In the genomic region with DNA sequence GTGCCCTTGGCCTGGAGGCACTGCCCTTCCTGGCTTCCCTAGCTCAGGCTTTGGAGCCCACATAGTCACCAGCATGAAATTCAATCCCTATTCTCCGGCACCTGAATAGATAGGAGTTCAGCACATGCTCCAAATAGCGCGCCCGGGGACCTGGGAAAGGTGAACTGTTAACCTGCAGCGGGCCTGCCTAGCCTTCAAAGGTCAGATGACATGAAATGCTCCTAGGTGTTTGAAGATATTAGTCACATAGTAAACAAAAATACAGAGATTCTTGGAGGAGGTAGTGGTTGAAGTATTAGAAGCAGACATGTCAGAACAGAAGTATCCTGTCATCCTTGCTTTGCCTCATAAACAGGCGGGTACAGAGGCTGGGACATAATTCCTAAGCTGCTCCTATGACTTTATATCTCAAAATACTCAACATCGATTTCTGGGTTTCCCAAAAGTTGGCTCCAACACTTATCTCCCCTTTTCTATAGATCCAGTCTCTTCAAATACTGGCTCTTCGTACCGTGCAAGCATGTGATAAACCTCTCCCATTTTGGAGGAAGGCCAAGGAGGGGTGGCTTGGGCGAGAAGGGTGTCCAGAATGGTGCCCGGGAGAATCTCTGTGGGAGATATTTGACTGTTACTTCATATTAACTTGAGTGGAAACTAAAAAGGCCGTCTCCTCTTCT, we compare ENCODE assay signal across 23 cellular contexts.
DNase-seq lines count a peak whose midpoint lies in the region; ATAC-seq, FAIRE-seq and TF ChIP-seq lines count a peak whose summit lies in the region.
"Had no signal": no experiment of that assay in that cellular context is flagged by ENCODE, and none has a peak within 500 bp of the region (broad histone marks: within the 10 kb centered on the region; RNA-seq: fewer than 3 reads in every experiment).

No MANE protein-coding gene starts in this region.

- no TSS peak for BruUV-seq in MCF 10A (replicated peaks; lab: Mats Ljungman, UMichigan)

- peak; percentile 88 for ATAC-seq in A549
- ATAC-seq in GM21529 (IDR thresholded peaks at IDR 0.05; ENCODE audit: unreplicated experiment): no peak
- ATAC-seq in HG02763 (IDR thresholded peaks at IDR 0.05; ENCODE audit: unreplicated experiment): no peak
- ATAC-seq: activated naive CD4-positive, alpha-beta T cell treated with anti-CD3 and anti-CD28 coated beads, Interleukin-2, amount 50 U/mL, for 72 hours; left colon; naive thymus-derived CD8-positive, alpha-beta T cell; sciatic nerve; T-helper 17 cell had no signal

- no peak for TF ChIP-seq RAD21 in A549 (conservative IDR thresholded peaks at IDR 0.05 in 1 of 2, IDR thresholded peaks at IDR 0.05 in 1 of 2)

- FAIRE-seq in A549 (lab: Jason Lieb, UNC): no peak
- FAIRE-seq: astrocyte, G401.6 had no signal

- no peaks in the 10 kb centered on the region for H3K36me3 ChIP-seq in left ventricle myocardium inferior
- H3K36me3 ChIP-seq: BLaER1, ovary had no signal

- H3K4me1 ChIP-seq in A549 (peaks cover 29% of the 10 kb centered on the region), left ventricle myocardium inferior (no peaks in the 10 kb centered on the region)

- DNase-seq in A549 (ENCODE audit: low read depth in 1 of 2, low spot score in 1 of 2) (peak; percentile 41 to 61), HT-29 (ENCODE audit: low spot score) (peak; percentile 66), MCF 10A (ENCODE audit: unreplicated experiment) (peak; percentile 70), kidney glomerular epithelial cell (lab: John Stamatoyannopoulos, UW) (peak; percentile 2), cerebellar nuclear complex (lab: John Stamatoyannopoulos, UW) (no peak), left ventricle myocardium inferior (no peak)
- DNase-seq: activated CD4-positive, alpha-beta T cell treated with anti-CD3 and anti-CD28 coated beads, Interleukin-2, amount 10 ng/mL, durations not matched to agents 7 days and 5 days; effector CD8-positive, alpha-beta T cell; H7; left colon; naive thymus-derived CD8-positive, alpha-beta T cell; NCI-H1694; NCI-H446; ovary; stimulated activated CD8-positive, alpha-beta memory T cell treated with anti-CD3 and anti-CD28 coated beads, Interleukin-4, amount 100 ng/mL, for 48 hours; T-helper 17 cell had no signal

- peak overlapping the region; percentile 43 for H3K4me3 Mint-ChIP-seq in MCF 10A (ENCODE audit: unreplicated experiment)
- H3K4me3 Mint-ChIP-seq: activated CD4-positive, alpha-beta T cell treated with anti-CD3 and anti-CD28 coated beads, Interleukin-2, amount 10 ng/mL, durations not matched to agents 7 days and 5 days; naive thymus-derived CD8-positive, alpha-beta T cell; T-helper 17 cell had no signal

- no peak for TF ChIP-seq EP300 in A549 (IDR thresholded peaks at IDR 0.05)

- no peaks in the 10 kb centered on the region for H3K27me3 Mint-ChIP-seq in MCF 10A (ENCODE audit: insufficient read depth, unreplicated experiment)
- H3K27me3 Mint-ChIP-seq: activated CD4-positive, alpha-beta T cell treated with anti-CD3 and anti-CD28 coated beads, Interleukin-2, amount 10 ng/mL, durations not matched to agents 7 days and 5 days; T-helper 17 cell had no signal

- CTCF ChIA-PET in A549 (lab: Yijun Ruan, JAX) (interaction anchor here (0.7 to 1.8 kb wide), 4 partner anchors 11 to 233 kb away, joined by 3 to 5 read pairs (median 3); no protein-coding TSS in a partner anchor), MCF 10A (lab: Yijun Ruan, JAX) (interaction anchor here (0.6 to 4.2 kb wide), 11 partner anchors 10 to 832 kb away, joined by 3 to 18 read pairs (median 3); no protein-coding TSS in a partner anchor)

- H3K4me3 ChIP-seq in A549 (0 out of 3 replicates have a peak overlapping the region, but pooled peaks have one; percentile 23), left ventricle myocardium inferior (no peak overlapping the region)
- H3K4me3 ChIP-seq: BLaER1, ovary had no signal

- H3K4me1 Mint-ChIP-seq in MCF 10A (ENCODE audit: insufficient read depth, unreplicated experiment): peaks cover 19% of the 10 kb centered on the region
- H3K4me1 Mint-ChIP-seq: activated CD4-positive, alpha-beta T cell treated with anti-CD3 and anti-CD28 coated beads, Interleukin-2, amount 10 ng/mL, durations not matched to agents 7 days and 5 days had no signal

- intact Hi-C loops in MCF 10A (cut with micrococcal nuclease): no loop called here
- intact Hi-C loops in left ventricle myocardium inferior (cut with micrococcal nuclease): no loop called here

- H3K4me2 ChIP-seq in A549: peak overlapping the region; percentile 79
- H3K4me2 ChIP-seq: BLaER1 had no signal

- TF ChIP-seq POLR2A in A549 (IDR thresholded peaks at IDR 0.05; ENCODE audit: low read length): no peak

- H3K27me3 ChIP-seq in left ventricle myocardium inferior (ENCODE audit: low read depth): no peaks in the 10 kb centered on the region
- H3K27me3 ChIP-seq: BLaER1, ovary had no signal

- H3K9me3 ChIP-seq in A549 (no peaks in the 10 kb centered on the region), left ventricle myocardium inferior (replicated peaks) (no peaks in the 10 kb centered on the region)
- H3K9me3 ChIP-seq: BLaER1, ovary had no signal

- peak overlapping the region; percentile 79 for H3K27ac Mint-ChIP-seq in MCF 10A (ENCODE audit: low read depth, unreplicated experiment)
- H3K27ac Mint-ChIP-seq: activated CD4-positive, alpha-beta T cell treated with anti-CD3 and anti-CD28 coated beads, Interleukin-2, amount 10 ng/mL, durations not matched to agents 7 days and 5 days; activated naive CD4-positive, alpha-beta T cell treated with anti-CD3 and anti-CD28 coated beads, Interleukin-2, amount 50 U/mL, for 72 hours; T-helper 17 cell had no signal

- POLR2A ChIA-PET in A549 (lab: Yijun Ruan, JAX): no interaction called here
- POLR2A ChIA-PET in MCF 10A (lab: Yijun Ruan, JAX): interaction anchor here (0.7 to 1.6 kb wide), 8 partner anchors 9 to 390 kb away, joined by 3 to 5 read pairs (median 4); no protein-coding TSS in a partner anchor

- WGBS in A549 (ENCODE audit: missing lambda C conversion rate): 13% methylated on average over 11 of the region's 12 CpGs

- TF ChIP-seq CTCF in A549 (IDR thresholded peaks at IDR 0.05): no peak
- TF ChIP-seq CTCF in MCF 10A (IDR thresholded peaks at IDR 0.05; ENCODE audit: unreplicated experiment): no peak
- no peak for TF ChIP-seq CTCF in left ventricle myocardium inferior (IDR thresholded peaks at IDR 0.05; ENCODE audit: borderline replicate concordance)

- no peaks in the 10 kb centered on the region for H3K9me3 Mint-ChIP-seq in MCF 10A (ENCODE audit: unreplicated experiment)
- H3K9me3 Mint-ChIP-seq: activated CD4-positive, alpha-beta T cell treated with anti-CD3 and anti-CD28 coated beads, Interleukin-2, amount 10 ng/mL, durations not matched to agents 7 days and 5 days; naive thymus-derived CD8-positive, alpha-beta T cell had no signal

- H3K36me3 Mint-ChIP-seq in MCF 10A (ENCODE audit: insufficient read depth, unreplicated experiment): no peaks in the 10 kb centered on the region
- H3K36me3 Mint-ChIP-seq: activated naive CD4-positive, alpha-beta T cell treated with anti-CD3 and anti-CD28 coated beads, Interleukin-2, amount 50 U/mL, for 72 hours; naive thymus-derived CD8-positive, alpha-beta T cell had no signal

- H3K27ac ChIP-seq in A549: peak overlapping the region; percentile 43 to 73; a peak in 4 of 6 replicates
- H3K27ac ChIP-seq in left ventricle myocardium inferior (replicated peaks): no peak overlapping the region
- H3K27ac ChIP-seq: BLaER1, ovary had no signal

TF ChIP-seq in A549, 52 proteins besides CTCF, POLR2A, EP300 and RAD21:
- TF ChIP-seq, protein P1, sequence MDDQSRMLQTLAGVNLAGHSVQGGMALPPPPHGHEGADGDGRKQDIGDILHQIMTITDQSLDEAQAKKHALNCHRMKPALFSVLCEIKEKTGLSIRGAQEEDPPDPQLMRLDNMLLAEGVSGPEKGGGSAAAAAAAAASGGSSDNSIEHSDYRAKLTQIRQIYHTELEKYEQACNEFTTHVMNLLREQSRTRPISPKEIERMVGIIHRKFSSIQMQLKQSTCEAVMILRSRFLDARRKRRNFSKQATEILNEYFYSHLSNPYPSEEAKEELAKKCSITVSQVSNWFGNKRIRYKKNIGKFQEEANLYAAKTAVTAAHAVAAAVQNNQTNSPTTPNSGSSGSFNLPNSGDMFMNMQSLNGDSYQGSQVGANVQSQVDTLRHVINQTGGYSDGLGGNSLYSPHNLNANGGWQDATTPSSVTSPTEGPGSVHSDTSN (IDR thresholded peaks at IDR 0.05): no peak
- TF ChIP-seq, protein P2, sequence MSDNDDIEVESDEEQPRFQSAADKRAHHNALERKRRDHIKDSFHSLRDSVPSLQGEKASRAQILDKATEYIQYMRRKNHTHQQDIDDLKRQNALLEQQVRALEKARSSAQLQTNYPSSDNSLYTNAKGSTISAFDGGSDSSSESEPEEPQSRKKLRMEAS (IDR thresholded peaks at IDR 0.05): no peak; the same call in 1 of the 2 replicates
- TF ChIP-seq JUNB (IDR thresholded peaks at IDR 0.05): peak; percentile 38; the same call in 1 of the 2 replicates
- no peak for TF ChIP-seq ZSCAN20 (CRISPR knock-in tag; IDR thresholded peaks at IDR 0.05)
- no peak for TF ChIP-seq HDAC2 (IDR thresholded peaks at IDR 0.05)
- no peak for TF ChIP-seq CBX8 (IDR thresholded peaks at IDR 0.05)
- TF ChIP-seq EHMT2 (IDR thresholded peaks at IDR 0.05; ENCODE audit: low read depth): no peak
- no peak; the same call in 1 of the 2 replicates for TF ChIP-seq GATA3 (IDR thresholded peaks at IDR 0.05; ENCODE audit: borderline replicate concordance)
- TF ChIP-seq EHF (CRISPR knock-in tag; IDR thresholded peaks at IDR 0.05): no peak
- no peak for TF ChIP-seq FOSL2 (IDR thresholded peaks at IDR 0.05)
- peak; percentile 35; the same call in 1 of the 2 replicates for TF ChIP-seq FOSL2 (CRISPR knock-in tag; IDR thresholded peaks at IDR 0.05)

Comparison
In these comparisons a context has a peak if more than half of its experiments do, and no peak if none do; other contexts are left out.
1. ATAC-seq: peak in A549 (2 of 2); none in GM21529 (single experiment) and HG02763 (single experiment).
2. DNase-seq: peak in A549 (2 of 2), HT-29 (single experiment), MCF 10A (single experiment) and kidney glomerular epithelial cell (single experiment); none in cerebellar nuclear complex (0 of 2) and left ventricle myocardium inferior (single experiment).